Comparison of ENCODE assay signal across 14 cellular contexts in genomic region chr10:11143240-11143639, GRCh38.
DNase-seq lines count a peak whose midpoint lies in the region; ATAC-seq, FAIRE-seq and TF ChIP-seq lines count a peak whose summit lies in the region.
"Had no signal": no experiment of that assay in that cellular context is flagged by ENCODE, and none has a peak within 500 bp of the region (broad histone marks: within the 10 kb centered on the region; RNA-seq: fewer than 3 reads in every experiment).

No MANE protein-coding gene starts in this region.

- H4K91ac ChIP-seq in trophoblast cell (ENCODE audit: low read depth, low read length): no peak overlapping the region

- H3K27me3 ChIP-seq in CD4-positive, alpha-beta T cell (ENCODE audit: control insufficient read depth, insufficient read depth, low read length): no peaks in the 10 kb centered on the region
- H3K27me3 ChIP-seq in trophoblast cell (ENCODE audit: insufficient read depth, low read length): no peaks in the 10 kb centered on the region
- H3K27me3 ChIP-seq: right lobe of liver had no signal

- H3K4me3 Mint-ChIP-seq in CD4-positive, alpha-beta T cell: no peak overlapping the region
- H3K4me3 Mint-ChIP-seq in activated CD8-positive, alpha-beta T cell treated with anti-CD3 and anti-CD28 coated beads, Interleukin-2, amount 10 ng/mL, durations not matched to agents 7 days and 5 days: no peak overlapping the region
- H3K4me3 Mint-ChIP-seq in naive B cell: peak overlapping the region in 5 of 8 donors; percentile 2 to 31 (median 21)

- intact Hi-C loops in CD4-positive, alpha-beta T cell (cut with DNase I, micrococcal nuclease): no loop called here

- peak; percentile 54 for FAIRE-seq in GM19239 (lab: Jason Lieb, UNC)

- H2BK120ac ChIP-seq in trophoblast cell (ENCODE audit: insufficient read depth, low read length, poor library complexity): no peak overlapping the region

- no peak overlapping the region for H3K4me2 ChIP-seq in trophoblast cell (ENCODE audit: low read length)

- no peak overlapping the region for H4K12ac ChIP-seq in trophoblast cell (ENCODE audit: low read depth, low read length)

- CTCF ChIA-PET in CD4-positive, alpha-beta T cell (lab: Charles Lee): no interaction called here
- CTCF ChIA-PET in activated CD8-positive, alpha-beta T cell treated with anti-CD3 and anti-CD28 coated beads, Interleukin-2, amount 10 ng/mL, durations not matched to agents 7 days and 5 days (lab: Charles Lee): interaction anchor here (0.9 to 16.7 kb wide), 3 partner anchors 26 to 35 kb away, joined by 3 to 324 read pairs (median 4); no protein-coding TSS in a partner anchor

- no CpG with 5 or more reads among the region's 5 CpGs for WGBS in trophoblast cell (ENCODE audit: extremely low coverage, insufficient coverage, insufficient read length)

- H3K36me3 Mint-ChIP-seq in CD4-positive, alpha-beta T cell (ENCODE audit: low read depth): no peaks in the 10 kb centered on the region
- peaks cover 8% of the 10 kb centered on the region for H3K36me3 Mint-ChIP-seq in activated CD8-positive, alpha-beta T cell treated with anti-CD3 and anti-CD28 coated beads, Interleukin-2, amount 10 ng/mL, durations not matched to agents 7 days and 5 days (ENCODE audit: low read depth)
- no peaks in the 10 kb centered on the region for H3K36me3 Mint-ChIP-seq in naive B cell

- H4K8ac ChIP-seq in trophoblast cell (ENCODE audit: low read depth, low read length): no peak overlapping the region

- no peak overlapping the region for H3K18ac ChIP-seq in trophoblast cell (ENCODE audit: low read length)

- no peaks in the 10 kb centered on the region for H3K79me2 ChIP-seq in trophoblast cell (ENCODE audit: control insufficient read depth, insufficient read depth, low read length, poor library complexity)

- peak overlapping the region; percentile 97 for H3K27ac Mint-ChIP-seq in CD4-positive, alpha-beta T cell
- H3K27ac Mint-ChIP-seq in activated CD8-positive, alpha-beta T cell treated with anti-CD3 and anti-CD28 coated beads, Interleukin-2, amount 10 ng/mL, durations not matched to agents 7 days and 5 days: peak overlapping the region; percentile 57
- H3K27ac Mint-ChIP-seq in naive B cell: peak overlapping the region; percentile 3 to 93 (median 22)

- H2BK5ac ChIP-seq in trophoblast cell (ENCODE audit: low read depth, low read length, poor library complexity): no peak overlapping the region

- no peak overlapping the region for H3K4ac ChIP-seq in trophoblast cell (ENCODE audit: low read depth, low read length)

- H3K27ac ChIP-seq in CD4-positive, alpha-beta T cell (ENCODE audit: low read depth, low read length): no peak overlapping the region
- H3K27ac ChIP-seq in trophoblast cell (ENCODE audit: low read depth, low read length): no peak overlapping the region
- H3K27ac ChIP-seq: right lobe of liver had no signal

- no peak overlapping the region for H2AK5ac ChIP-seq in trophoblast cell (ENCODE audit: low read length)

- H3K4me1 Mint-ChIP-seq in CD4-positive, alpha-beta T cell (ENCODE audit: low read depth): peaks cover 91% of the 10 kb centered on the region
- H3K4me1 Mint-ChIP-seq in activated CD8-positive, alpha-beta T cell treated with anti-CD3 and anti-CD28 coated beads, Interleukin-2, amount 10 ng/mL, durations not matched to agents 7 days and 5 days (ENCODE audit: low read depth): peaks cover 82% of the 10 kb centered on the region
- peaks cover 59 to 76% (median 74%) of the 10 kb centered on the region in 3 donors for H3K4me1 Mint-ChIP-seq in naive B cell

- H3K9ac ChIP-seq in trophoblast cell (ENCODE audit: low read length): no peak overlapping the region

- no peaks in the 10 kb centered on the region for H3K36me3 ChIP-seq in trophoblast cell (ENCODE audit: control insufficient read depth in 1 of 2, insufficient read depth in 2 of 2, low read length in 2 of 2)
- H3K36me3 ChIP-seq: right lobe of liver had no signal

- TF ChIP-seq CTCF in CD4-positive, alpha-beta T cell (IDR thresholded peaks at IDR 0.05): no peak

- H3K14ac ChIP-seq in trophoblast cell (ENCODE audit: low read length): no peak overlapping the region

- H3K79me1 ChIP-seq in trophoblast cell (ENCODE audit: low read length): no peaks in the 10 kb centered on the region

- no peak overlapping the region for H2AFZ ChIP-seq in trophoblast cell (ENCODE audit: insufficient read depth, low read length, poor library complexity)

- ATAC-seq in CD4-positive, alpha-beta T cell (ENCODE audit: poor library complexity): no peak
- no peak for ATAC-seq in activated CD8-positive, alpha-beta T cell treated with anti-CD3 and anti-CD28 coated beads, Interleukin-2, amount 10 ng/mL, durations not matched to agents 7 days and 5 days
- ATAC-seq in naive B cell (ENCODE audit: low read depth in 2 of 2) (no peak), GM18517 (IDR thresholded peaks at IDR 0.05; ENCODE audit: unreplicated experiment) (no peak)
- ATAC-seq: right lobe of liver had no signal

- no peak for DNase-seq in CD4-positive, alpha-beta T cell
- DNase-seq in GM19239 (ENCODE audit: insufficient read length, low spot score): no peak
- no peak for DNase-seq in activated CD8-positive, alpha-beta T cell treated with anti-CD3 and anti-CD28 coated beads, Interleukin-2, amount 10 ng/mL, durations not matched to agents 7 days and 5 days
- DNase-seq in naive B cell: no peak
- DNase-seq in NCI-H1694 (lab: John Stamatoyannopoulos, UW): no peak
- no peak for DNase-seq in trophoblast cell
- DNase-seq: DMS79; effector CD8-positive, alpha-beta T cell; kidney glomerular epithelial cell; NCI-H1105; NCI-H82; nucleus accumbens; right lobe of liver had no signal

- H3K4me1 ChIP-seq in trophoblast cell (ENCODE audit: control insufficient read depth in 1 of 2, insufficient read depth in 2 of 2, low read length in 2 of 2): no peaks in the 10 kb centered on the region
- H3K4me1 ChIP-seq: right lobe of liver had no signal

- no peaks in the 10 kb centered on the region for H3K27me3 Mint-ChIP-seq in CD4-positive, alpha-beta T cell
- H3K27me3 Mint-ChIP-seq in activated CD8-positive, alpha-beta T cell treated with anti-CD3 and anti-CD28 coated beads, Interleukin-2, amount 10 ng/mL, durations not matched to agents 7 days and 5 days (ENCODE audit: low read depth): no peaks in the 10 kb centered on the region
- H3K27me3 Mint-ChIP-seq in naive B cell: no peaks in the 10 kb centered on the region

- no peak overlapping the region for H3K23ac ChIP-seq in trophoblast cell (ENCODE audit: low read length)

- H3K9me3 ChIP-seq in CD4-positive, alpha-beta T cell (ENCODE audit: control insufficient read depth, low read length): no peaks in the 10 kb centered on the region
- H3K9me3 ChIP-seq in trophoblast cell (ENCODE audit: insufficient read depth, low read depth, low read length): peaks cover 4% of the 10 kb centered on the region
- H3K9me3 ChIP-seq: right lobe of liver had no signal

- H2BK12ac ChIP-seq in trophoblast cell (ENCODE audit: low read length): no peak overlapping the region

- H3K4me3 ChIP-seq in trophoblast cell (ENCODE audit: low read depth, low read length): no peak overlapping the region
- H3K4me3 ChIP-seq: right lobe of liver had no signal

- H3K9me3 Mint-ChIP-seq in CD4-positive, alpha-beta T cell: no peaks in the 10 kb centered on the region
- no peaks in the 10 kb centered on the region for H3K9me3 Mint-ChIP-seq in activated CD8-positive, alpha-beta T cell treated with anti-CD3 and anti-CD28 coated beads, Interleukin-2, amount 10 ng/mL, durations not matched to agents 7 days and 5 days (ENCODE audit: insufficient read depth)
- peaks cover 0 to 4% (median 0%) of the 10 kb centered on the region in 7 donors for H3K9me3 Mint-ChIP-seq in naive B cell

- POLR2A ChIA-PET in CD4-positive, alpha-beta T cell (lab: Charles Lee): interaction anchor here (5.1 to 12.9 kb wide), 2 partner anchors 16 to 29 kb away, joined by 50 to 1077 read pairs; no protein-coding TSS in a partner anchor
- POLR2A ChIA-PET in activated CD8-positive, alpha-beta T cell treated with anti-CD3 and anti-CD28 coated beads, Interleukin-2, amount 10 ng/mL, durations not matched to agents 7 days and 5 days (lab: Charles Lee): interaction anchor here (1.0 to 19.5 kb wide), 2 partner anchors 29 to 30 kb away, joined by 4 to 1291 read pairs; no protein-coding TSS in a partner anchor

Comparison
In these comparisons a context has a peak if more than half of its experiments do, and no peak if none do; other contexts are left out.
1. H3K27ac Mint-ChIP-seq: peak in every context shown above with its lines; median percentile 97 in CD4-positive, alpha-beta T cell; 57 in activated CD8-positive, alpha-beta T cell treated with anti-CD3 and anti-CD28 coated beads, Interleukin-2, amount 10 ng/mL, durations not matched to agents 7 days and 5 days; 22 in naive B cell.
2. H3K4me3 Mint-ChIP-seq: peak in naive B cell (5 of 8); none in CD4-positive, alpha-beta T cell (single experiment) and activated CD8-positive, alpha-beta T cell treated with anti-CD3 and anti-CD28 coated beads, Interleukin-2, amount 10 ng/mL, durations not matched to agents 7 days and 5 days (single experiment).